1 cellular context compared by ENCODE assay signal in the genomic region with DNA sequence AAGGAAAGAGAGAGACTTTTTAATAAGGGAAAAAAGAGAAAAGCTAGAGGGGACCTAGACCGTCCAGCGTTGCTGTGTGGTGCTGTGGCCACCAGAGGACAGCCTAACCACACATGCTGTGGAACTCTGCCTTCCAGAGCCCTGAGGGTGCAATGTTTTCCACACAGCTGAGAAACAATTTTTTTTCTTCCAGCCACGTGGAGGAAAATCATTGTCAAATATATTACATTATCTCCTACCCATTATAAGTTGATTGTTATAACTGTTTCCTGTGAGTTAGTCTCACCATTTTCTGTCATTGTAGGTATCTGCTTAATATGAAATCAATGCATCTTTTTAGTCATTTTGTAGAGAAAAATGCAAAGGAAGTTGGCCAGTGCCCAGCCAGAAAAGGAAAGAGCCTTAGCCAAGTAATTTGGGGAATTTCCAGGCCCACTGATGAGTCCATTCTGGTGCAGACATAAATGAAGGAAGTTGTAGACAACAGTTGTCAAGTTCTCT.
TF ChIP-seq lines count a peak whose summit lies in the region.

No MANE protein-coding gene starts in this region.

TF ChIP-seq in K562, 482 proteins besides CTCF, POLR2A, EP300 and RAD21:
- TF ChIP-seq ARID3B (CRISPR knock-in tag; IDR thresholded peaks at IDR 0.05; ENCODE audit: borderline replicate concordance) (no peak), MYC (IDR thresholded peaks at IDR 0.05; ENCODE audit: low read depth, low read length) (peak; percentile 42; the same call in 1 of the 2 replicates), MYC (CRISPR knock-in tag; IDR thresholded peaks at IDR 0.05; ENCODE audit: borderline replicate concordance, low read depth) (no peak), ZNF212 (CRISPR knock-in tag; IDR thresholded peaks at IDR 0.05) (no peak), SMC3 (conservative IDR thresholded peaks at IDR 0.05; ENCODE audit: insufficient read depth, low read depth, low read length) (peak; percentile 90), ELF2 (CRISPR knock-in tag; IDR thresholded peaks at IDR 0.05) (no peak), THAP12 (CRISPR knock-in tag; IDR thresholded peaks at IDR 0.05) (no peak), STAG1 (CRISPR knock-in tag; IDR thresholded peaks at IDR 0.05; ENCODE audit: borderline replicate concordance) (peak; percentile 57; the same call in 1 of the 2 replicates), XRCC4 (IDR thresholded peaks at IDR 0.05; ENCODE audit: extremely low read depth, insufficient read depth, insufficient read length) (no peak), ZNF253 (CRISPR knock-in tag; conservative IDR thresholded peaks at IDR 0.05) (no peak), GTF2A2 (tag; IDR thresholded peaks at IDR 0.05) (no peak), L3MBTL2 (IDR thresholded peaks at IDR 0.05) (peak; percentile 28; the same call in 1 of the 2 replicates), KLF16 (IDR thresholded peaks at IDR 0.05) (peak; percentile 51; the same call in 1 of the 2 replicates), CREM (IDR thresholded peaks at IDR 0.05; ENCODE audit: low read depth) (0 out of 2 replicates have a peak, but pooled peaks have one; percentile 28), EWSR1 (IDR thresholded peaks at IDR 0.05; ENCODE audit: borderline replicate concordance, low read depth, partially characterized antibody) (no peak), ZNF384 (IDR thresholded peaks at IDR 0.05; ENCODE audit: low read depth, low read length) (0 out of 2 replicates have a peak, but pooled peaks have one; percentile 18), CEBPG (CRISPR knock-in tag; IDR thresholded peaks at IDR 0.05) (no peak), CEBPG (tag; conservative IDR thresholded peaks at IDR 0.05 in 1 of 2, IDR thresholded peaks at IDR 0.05 in 1 of 2) (no peak), JUNB (CRISPR knock-in tag; conservative IDR thresholded peaks at IDR 0.05) (no peak), TFAP4 (CRISPR knock-in tag; IDR thresholded peaks at IDR 0.05; ENCODE audit: borderline replicate concordance) (peak; percentile 26; the same call in 1 of the 2 replicates), ZNF764 (CRISPR knock-in tag; IDR thresholded peaks at IDR 0.05; ENCODE audit: low read depth) (no peak), CC2D1A (IDR thresholded peaks at IDR 0.05) (peak; percentile 44; the same call in 1 of the 2 replicates), ARID2 (IDR thresholded peaks at IDR 0.05) (peak; percentile 81)
- TF ChIP-seq, protein P1, sequence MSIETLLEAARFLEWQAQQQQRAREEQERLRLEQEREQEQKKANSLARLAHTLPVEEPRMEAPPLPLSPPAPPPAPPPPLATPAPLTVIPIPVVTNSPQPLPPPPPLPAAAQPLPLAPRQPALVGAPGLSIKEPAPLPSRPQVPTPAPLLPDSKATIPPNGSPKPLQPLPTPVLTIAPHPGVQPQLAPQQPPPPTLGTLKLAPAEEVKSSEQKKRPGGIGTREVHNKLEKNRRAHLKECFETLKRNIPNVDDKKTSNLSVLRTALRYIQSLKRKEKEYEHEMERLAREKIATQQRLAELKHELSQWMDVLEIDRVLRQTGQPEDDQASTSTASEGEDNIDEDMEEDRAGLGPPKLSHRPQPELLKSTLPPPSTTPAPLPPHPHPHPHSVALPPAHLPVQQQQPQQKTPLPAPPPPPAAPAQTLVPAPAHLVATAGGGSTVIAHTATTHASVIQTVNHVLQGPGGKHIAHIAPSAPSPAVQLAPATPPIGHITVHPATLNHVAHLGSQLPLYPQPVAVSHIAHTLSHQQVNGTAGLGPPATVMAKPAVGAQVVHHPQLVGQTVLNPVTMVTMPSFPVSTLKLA (conservative IDR thresholded peaks at IDR 0.05), result peak; percentile 20 to 48; a peak in 2 of 4 replicates
- TF ChIP-seq, protein P2, sequence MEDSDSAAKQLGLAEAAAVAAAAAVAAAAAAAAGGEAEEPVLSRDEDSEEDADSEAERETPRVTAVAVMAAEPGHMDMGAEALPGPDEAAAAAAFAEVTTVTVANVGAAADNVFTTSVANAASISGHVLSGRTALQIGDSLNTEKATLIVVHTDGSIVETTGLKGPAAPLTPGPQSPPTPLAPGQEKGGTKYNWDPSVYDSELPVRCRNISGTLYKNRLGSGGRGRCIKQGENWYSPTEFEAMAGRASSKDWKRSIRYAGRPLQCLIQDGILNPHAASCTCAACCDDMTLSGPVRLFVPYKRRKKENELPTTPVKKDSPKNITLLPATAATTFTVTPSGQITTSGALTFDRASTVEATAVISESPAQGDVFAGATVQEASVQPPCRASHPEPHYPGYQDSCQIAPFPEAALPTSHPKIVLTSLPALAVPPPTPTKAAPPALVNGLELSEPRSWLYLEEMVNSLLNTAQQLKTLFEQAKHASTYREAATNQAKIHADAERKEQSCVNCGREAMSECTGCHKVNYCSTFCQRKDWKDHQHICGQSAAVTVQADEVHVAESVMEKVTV (CRISPR knock-in tag; IDR thresholded peaks at IDR 0.05), result peak; percentile 65
- TF ChIP-seq, protein P3, sequence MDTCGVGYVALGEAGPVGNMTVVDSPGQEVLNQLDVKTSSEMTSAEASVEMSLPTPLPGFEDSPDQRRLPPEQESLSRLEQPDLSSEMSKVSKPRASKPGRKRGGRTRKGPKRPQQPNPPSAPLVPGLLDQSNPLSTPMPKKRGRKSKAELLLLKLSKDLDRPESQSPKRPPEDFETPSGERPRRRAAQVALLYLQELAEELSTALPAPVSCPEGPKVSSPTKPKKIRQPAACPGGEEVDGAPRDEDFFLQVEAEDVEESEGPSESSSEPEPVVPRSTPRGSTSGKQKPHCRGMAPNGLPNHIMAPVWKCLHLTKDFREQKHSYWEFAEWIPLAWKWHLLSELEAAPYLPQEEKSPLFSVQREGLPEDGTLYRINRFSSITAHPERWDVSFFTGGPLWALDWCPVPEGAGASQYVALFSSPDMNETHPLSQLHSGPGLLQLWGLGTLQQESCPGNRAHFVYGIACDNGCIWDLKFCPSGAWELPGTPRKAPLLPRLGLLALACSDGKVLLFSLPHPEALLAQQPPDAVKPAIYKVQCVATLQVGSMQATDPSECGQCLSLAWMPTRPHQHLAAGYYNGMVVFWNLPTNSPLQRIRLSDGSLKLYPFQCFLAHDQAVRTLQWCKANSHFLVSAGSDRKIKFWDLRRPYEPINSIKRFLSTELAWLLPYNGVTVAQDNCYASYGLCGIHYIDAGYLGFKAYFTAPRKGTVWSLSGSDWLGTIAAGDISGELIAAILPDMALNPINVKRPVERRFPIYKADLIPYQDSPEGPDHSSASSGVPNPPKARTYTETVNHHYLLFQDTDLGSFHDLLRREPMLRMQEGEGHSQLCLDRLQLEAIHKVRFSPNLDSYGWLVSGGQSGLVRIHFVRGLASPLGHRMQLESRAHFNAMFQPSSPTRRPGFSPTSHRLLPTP (IDR thresholded peaks at IDR 0.05; ENCODE audit: borderline replicate concordance, extremely low read depth, insufficient read length), result no peak
- TF ChIP-seq, protein P4, sequence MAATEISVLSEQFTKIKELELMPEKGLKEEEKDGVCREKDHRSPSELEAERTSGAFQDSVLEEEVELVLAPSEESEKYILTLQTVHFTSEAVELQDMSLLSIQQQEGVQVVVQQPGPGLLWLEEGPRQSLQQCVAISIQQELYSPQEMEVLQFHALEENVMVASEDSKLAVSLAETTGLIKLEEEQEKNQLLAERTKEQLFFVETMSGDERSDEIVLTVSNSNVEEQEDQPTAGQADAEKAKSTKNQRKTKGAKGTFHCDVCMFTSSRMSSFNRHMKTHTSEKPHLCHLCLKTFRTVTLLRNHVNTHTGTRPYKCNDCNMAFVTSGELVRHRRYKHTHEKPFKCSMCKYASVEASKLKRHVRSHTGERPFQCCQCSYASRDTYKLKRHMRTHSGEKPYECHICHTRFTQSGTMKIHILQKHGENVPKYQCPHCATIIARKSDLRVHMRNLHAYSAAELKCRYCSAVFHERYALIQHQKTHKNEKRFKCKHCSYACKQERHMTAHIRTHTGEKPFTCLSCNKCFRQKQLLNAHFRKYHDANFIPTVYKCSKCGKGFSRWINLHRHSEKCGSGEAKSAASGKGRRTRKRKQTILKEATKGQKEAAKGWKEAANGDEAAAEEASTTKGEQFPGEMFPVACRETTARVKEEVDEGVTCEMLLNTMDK (IDR thresholded peaks at IDR 0.05; ENCODE audit: borderline replicate concordance, insufficient read depth, low read depth, low read length, poor library complexity, severe bottlenecking), result no peak
